In genomic region chr11:12674936-12675696, GRCh38 we compare ENCODE assay signal across 8 cellular contexts. TPM values are rescaled to one million over a fixed set of nuclear protein-coding genes. Genes with fewer than 3 reads are reported as not detected.
DNase-seq lines count a peak whose midpoint lies in the region; ATAC-seq, FAIRE-seq and TF ChIP-seq lines count a peak whose summit lies in the region.

No MANE protein-coding gene starts in this region.

- H3K4me3 Mint-ChIP-seq in memory B cell: peak overlapping the region; percentile 27

- H3K36me3 Mint-ChIP-seq in memory B cell: no peaks in the 10 kb centered on the region

- peak overlapping the region; percentile 73 to 96 (median 81) for H3K9ac ChIP-seq in H1 (replicated peaks in 1 of 4; ENCODE audit: extremely low read depth in 1 of 4, low read depth in 3 of 4, low read length in 3 of 4)

- no peak overlapping the region for H2AK5ac ChIP-seq in H1 (ENCODE audit: low read depth, low read length)

- no peak overlapping the region for H4K91ac ChIP-seq in H1 (replicated peaks; ENCODE audit: insufficient read length, low read length)

- no peak overlapping the region for H2AFZ ChIP-seq in H1 (ENCODE audit: low read length)

- H3K14ac ChIP-seq in H1 (ENCODE audit: insufficient read length): no peak overlapping the region

- peaks cover 5 to 12% of the 10 kb centered on the region in 2 experiments for H4K20me1 ChIP-seq in H1 (replicated peaks in 1 of 2; ENCODE audit: control insufficient read depth in 1 of 2, insufficient read depth in 2 of 2, low read length in 2 of 2)

- no peaks in the 10 kb centered on the region for H3K9me3 ChIP-seq in H1 (ENCODE audit: insufficient read depth in 2 of 2, low read depth in 1 of 2, low read length in 1 of 2)
- no peaks in the 10 kb centered on the region for H3K9me3 ChIP-seq in tibial artery

- H3K4ac ChIP-seq in H1 (replicated peaks; ENCODE audit: insufficient read length, low read depth, low read length): no peak overlapping the region

- H3K27ac ChIP-seq in H1 (ENCODE audit: low read depth, low read length): peak overlapping the region; percentile 38; the same call in 1 of the 2 replicates
- H3K27ac ChIP-seq in tibial artery: peak overlapping the region; percentile 88 to 91

- H2BK120ac ChIP-seq in H1 (replicated peaks; ENCODE audit: low read depth, low read length): no peak overlapping the region

- no peaks in the 10 kb centered on the region for H3K79me1 ChIP-seq in H1 (ENCODE audit: low read depth, low read length)

- H3K27me3 ChIP-seq in H1 (replicated peaks in 1 of 4; ENCODE audit: control insufficient read depth in 3 of 4, extremely low read depth in 1 of 4, insufficient read depth in 3 of 4, low read length in 3 of 4): peaks cover 0 to 8% (median 1%) of the 10 kb centered on the region in 4 experiments; a peak in 5 of 7 replicates
- no peaks in the 10 kb centered on the region for H3K27me3 ChIP-seq in tibial artery

- TF ChIP-seq RAD21 in H1 (IDR thresholded peaks at IDR 0.05 in 1 of 2, conservative IDR thresholded peaks at IDR 0.05 in 1 of 2; ENCODE audit: low read depth in 2 of 2, low read length in 2 of 2): no peak; a peak in 1 of 4 replicates

- H2BK15ac ChIP-seq in H1 (ENCODE audit: low read length): no peak overlapping the region

- H3K56ac ChIP-seq in H1 (replicated peaks; ENCODE audit: insufficient read length, low read depth, low read length): peak overlapping the region; percentile 42

- peak overlapping the region; percentile 19; the same call in 1 of the 2 replicates for H4K8ac ChIP-seq in H1 (ENCODE audit: extremely low read depth, insufficient read depth, low read length)

- no peak overlapping the region for H2BK20ac ChIP-seq in H1 (ENCODE audit: low read length)

- POLR2A ChIA-PET in AG04449 (lab: Yijun Ruan, JAX): no interaction called here
- POLR2A ChIA-PET in H1 (lab: Charles Lee; ENCODE audit: partially characterized antibody): no interaction called here

- DNase-seq in AG04449 (ENCODE audit: low read depth, low spot score) (no peak), RKO (ENCODE audit: low spot score) (peak; percentile 67), H1 (ENCODE audit: low read depth in 1 of 2, low spot score in 2 of 2) (no peak), memory B cell (ENCODE audit: low spot score in 2 of 2) (no peak), tibial artery (peak; percentile 35 to 76), HTR-8/SVneo (ENCODE audit: insufficient read length, low spot score) (no peak), LoVo (ENCODE audit: low spot score) (no peak)

- CTCF ChIA-PET in AG04449 (lab: Yijun Ruan, JAX): no interaction called here
- CTCF ChIA-PET in H1 (lab: Charles Lee; ENCODE audit: partially characterized antibody): no interaction called here

- no peaks in the 10 kb centered on the region for H3K4me1 Mint-ChIP-seq in memory B cell

- no peaks in the 10 kb centered on the region; a peak in 1 of 8 replicates for H3K36me3 ChIP-seq in H1 (ENCODE audit: control insufficient read depth in 2 of 4, insufficient read depth in 4 of 4, low read length in 3 of 4)
- H3K36me3 ChIP-seq in tibial artery: no peaks in the 10 kb centered on the region

- no peak for TF ChIP-seq POLR2A in H1 (IDR thresholded peaks at IDR 0.05; ENCODE audit: control extremely low read depth in 1 of 2, low read depth in 2 of 2, low read length in 2 of 2)

- no peak overlapping the region for H2BK12ac ChIP-seq in H1 (ENCODE audit: low read depth, low read length)

- peaks cover 16% of the 10 kb centered on the region for H3K27me3 Mint-ChIP-seq in memory B cell

- WGBS in H1 (ENCODE audit: extremely low coverage in 1 of 2, insufficient coverage in 1 of 2, insufficient read length in 1 of 2, insufficient replicate concordance in 2 of 2, low coverage in 1 of 2, low lambda C conversion rate in 2 of 2, missing lambda C conversion rate in 1 of 2), 2 experiments: 3% methylated on average over 36 of the region's 81 CpGs; no CpG with 5 or more reads in 1 of the 2 experiments

- no peak overlapping the region for H4K5ac ChIP-seq in H1 (ENCODE audit: insufficient read length, low read depth, low read length)

- intact Hi-C loops in tibial artery (cut with DNase I; ENCODE audit: low total_unique reads): loop anchor here (2.0 to 10.0 kb wide), 3 partner anchors 120 to 343 kb away; no protein-coding TSS in a partner anchor

- ATAC-seq in GM19463 (IDR thresholded peaks at IDR 0.05; ENCODE audit: unreplicated experiment) (peak; percentile 3), memory B cell (ENCODE audit: low read depth) (no peak)

- TF ChIP-seq CTCF in AG04449 (IDR thresholded peaks at IDR 0.05; ENCODE audit: insufficient read depth, low read length, missing control alignments) (no peak), H1 (IDR thresholded peaks at IDR 0.05; ENCODE audit: control extremely low read depth in 1 of 3, insufficient read depth in 1 of 3, low read depth in 1 of 3, low read length in 3 of 3) (no peak), tibial artery (IDR thresholded peaks at IDR 0.05) (no peak)

- H3K79me2 ChIP-seq in H1 (ENCODE audit: control insufficient read depth in 1 of 2, insufficient read depth in 2 of 2, low read length in 2 of 2): peaks cover 0 to 46% of the 10 kb centered on the region in 2 experiments; a peak in 2 of 4 replicates

- peak overlapping the region; percentile 39; the same call in 1 of the 2 replicates for H3K18ac ChIP-seq in H1 (ENCODE audit: extremely low read depth, low read length)

- no peaks in the 10 kb centered on the region for H3K9me3 Mint-ChIP-seq in memory B cell

- peaks cover 0 to 20% (median 7%) of the 10 kb centered on the region in 4 experiments; a peak in 6 of 7 replicates for H3K4me1 ChIP-seq in H1 (replicated peaks in 1 of 4; ENCODE audit: control insufficient read depth in 3 of 4, insufficient read depth in 4 of 4, low read length in 3 of 4)
- peaks cover 0 to 40% (median 15%) of the 10 kb centered on the region in 4 donors for H3K4me1 ChIP-seq in tibial artery

- peak overlapping the region; percentile 74 to 88 for H3K4me2 ChIP-seq in H1 (ENCODE audit: insufficient read depth in 1 of 2, low read depth in 2 of 2, low read length in 2 of 2)

- no peak overlapping the region for H3K27ac Mint-ChIP-seq in memory B cell

- H3K23me2 ChIP-seq in H1 (ENCODE audit: low read depth, low read length): peaks cover 6% of the 10 kb centered on the region; the same call in 1 of the 2 replicates

- no peak overlapping the region for H3K23ac ChIP-seq in H1 (ENCODE audit: insufficient read length)

- peak overlapping the region; percentile 16; the same call in 1 of the 2 replicates for H2BK5ac ChIP-seq in H1 (ENCODE audit: low read depth, low read length)

- FAIRE-seq in H1 (lab: Jason Lieb, UNC) (no peak), HTR-8/SVneo (lab: Jason Lieb, UNC) (no peak)

- H3K4me3 ChIP-seq in AG04449 (ENCODE audit: low read depth, low read length) (peak overlapping the region; percentile 76), H1 (ENCODE audit: extremely low read depth in 1 of 4, insufficient read depth in 2 of 4, low read depth in 3 of 4, low read length in 4 of 4) (peak overlapping the region; percentile 68 to 99 (median 70)), tibial artery (peak overlapping the region; percentile 70 to 79)

- TF ChIP-seq EP300 in H1 (IDR thresholded peaks at IDR 0.05; ENCODE audit: borderline replicate concordance in 1 of 2, low read depth in 2 of 2, low read length in 2 of 2): no peak

TF ChIP-seq in H1, 55 proteins besides CTCF, POLR2A, EP300 and RAD21:
- TF ChIP-seq TAF7 (optimal IDR thresholded peaks at IDR 0.05; ENCODE audit: borderline replicate concordance, low read depth, low read length): peak; percentile 18
- peak; percentile 53 for TF ChIP-seq ASH2L (IDR thresholded peaks at IDR 0.05; ENCODE audit: low read length)
- no peak for TF ChIP-seq SIRT6 (IDR thresholded peaks at IDR 0.05; ENCODE audit: low read length)
- TF ChIP-seq KDM4A (IDR thresholded peaks at IDR 0.05; ENCODE audit: low read depth, low read length, severe bottlenecking): peak; percentile 15
- TF ChIP-seq TAF1 (IDR thresholded peaks at IDR 0.05; ENCODE audit: low read depth, low read length): 0 out of 2 replicates have a peak, but pooled peaks have one; percentile 48
- no peak for TF ChIP-seq ATF3 (IDR thresholded peaks at IDR 0.05; ENCODE audit: insufficient read depth, low read depth, low read length)

RNA-seq across cellular contexts. Expression of gene TEAD1, which starts 0.9 kb away (rescaled TPM):
- total RNA-seq in H1 (2021; fragmentation: NEBNext Ultra II Directional; extraction: Animal tissue kit (Norgen Biotek cat#: 25700)): 62.8 and 67.4 TPM in 2 replicates
- 15.6 and 17.2 TPM in 2 replicates for polyA plus RNA-seq in H1 (2011; rRNA removed)
- 19.0 TPM for polyA plus RNA-seq in H1 (2011; cell fraction: cytosol; rRNA removed)
- polyA plus RNA-seq in H1 (2011; cell fraction: nucleus; rRNA removed): 31.2 TPM
- 15.4 to 30.4 TPM (median 23.4 TPM) in 4 replicates for polyA plus RNA-seq in H1 (2012, experiment 1 of 2)
- 1.0 TPM for polyA plus RNA-seq in H1 (2012, experiment 2 of 2)
- polyA plus RNA-seq in H1 (2013, experiment 1 of 2): 20.0 TPM
- polyA plus RNA-seq in H1 (2013, experiment 2 of 2): 19.5 TPM
- polyA minus RNA-seq in H1 (2011; rRNA and poly(A)+ RNA removed): 54.9 and 60.0 TPM in 2 replicates
- polyA minus RNA-seq in H1 (2011; cell fraction: cytosol; rRNA and poly(A)+ RNA removed): 29.1 TPM
- polyA minus RNA-seq in H1 (2011; cell fraction: nucleus; rRNA and poly(A)+ RNA removed): 73.7 TPM

Comparison
In these comparisons a context has a peak if more than half of its experiments do, and no peak if none do; other contexts are left out.
1. DNase-seq: peak in RKO (single experiment) and tibial artery (2 of 2); none in AG04449 (single experiment), H1 (0 of 2), memory B cell (0 of 2), HTR-8/SVneo (single experiment) and LoVo (single experiment).
2. Peak in every context shown above with its lines, with median percentiles within 50 percentile points of each other: H3K4me3 ChIP-seq.